In genomic region chr2:48312126-48312525, GRCh38 we compare ENCODE assay signal across 14 cellular contexts. TPM values are rescaled to one million over a fixed set of nuclear protein-coding genes. Genes with fewer than 3 reads are reported as not detected.
DNase-seq lines count a peak whose midpoint lies in the region; ATAC-seq and TF ChIP-seq lines count a peak whose summit lies in the region.
"Had no signal": no experiment of that assay in that cellular context is flagged by ENCODE, and none has a peak within 500 bp of the region (broad histone marks: within the 10 kb centered on the region; RNA-seq: fewer than 3 reads in every experiment).

No MANE protein-coding gene starts in this region.

- no peak overlapping the region for H3K27ac Mint-ChIP-seq in T-helper 2 cell treated with Interferon-gamma antibody and Interleukin-4, amounts not matched to agents 5 μg/mL and 100 μg/mL, for 36 hours

- H4K20me1 ChIP-seq in PC-3 (ENCODE audit: low read length): no peaks in the 10 kb centered on the region

- no peak for DNase-seq in T-helper 2 cell treated with Interferon-gamma antibody and Interleukin-4, amounts not matched to agents 5 μg/mL and 100 μg/mL, for 36 hours (ENCODE audit: low spot score)
- DNase-seq in T-helper 2 cell: no peak
- DNase-seq in PC-3: peak; percentile 96
- DNase-seq in epithelial cell of prostate (ENCODE audit: low read depth, low spot score): peak; percentile 94
- DNase-seq in pons (ENCODE audit: low spot score): peak; percentile 5
- DNase-seq in ovary: no peak
- DNase-seq in cortex of kidney (lab: John Stamatoyannopoulos, UW): no peak
- DNase-seq: activated CD4-positive, alpha-beta T cell treated with anti-CD3 and anti-CD28 coated beads for 48 hours; activated gamma-delta T cell; central memory CD4-positive, alpha-beta T cell; NCI-H1048; stimulated activated CD4-positive, alpha-beta T cell treated with anti-CD3 and anti-CD28 coated beads, Interleukin-15, amount 100 ng/mL, for 24 hours had no signal

- BruUV-seq in PC-3 (replicated peaks; lab: Mats Ljungman, UMichigan): no TSS peak

- no peaks in the 10 kb centered on the region for H3K9me2 ChIP-seq in PC-3 (replicated peaks; ENCODE audit: low read length)

- H3K4me3 Mint-ChIP-seq in T-helper 2 cell treated with Interferon-gamma antibody and Interleukin-4, amounts not matched to agents 5 μg/mL and 100 μg/mL, for 36 hours: peak overlapping the region; percentile 18
- H3K4me3 Mint-ChIP-seq: memory B cell had no signal

- H3K27me3 ChIP-seq in PC-3 (ENCODE audit: low read length) (no peaks in the 10 kb centered on the region), ovary (no peaks in the 10 kb centered on the region)

- no peaks in the 10 kb centered on the region for H3K27me3 Mint-ChIP-seq in T-helper 2 cell treated with Interferon-gamma antibody and Interleukin-4, amounts not matched to agents 5 μg/mL and 100 μg/mL, for 36 hours (ENCODE audit: low read depth)
- H3K27me3 Mint-ChIP-seq: memory B cell had no signal

- H3K79me2 ChIP-seq in PC-3 (ENCODE audit: low read length): peaks cover 24% of the 10 kb centered on the region

- H3K27ac ChIP-seq in PC-3 (ENCODE audit: low read length) (peak overlapping the region; percentile 78), epithelial cell of prostate (peak overlapping the region; percentile 96), ovary (no peak overlapping the region)

- H3K9me3 Mint-ChIP-seq in T-helper 2 cell treated with Interferon-gamma antibody and Interleukin-4, amounts not matched to agents 5 μg/mL and 100 μg/mL, for 36 hours: peaks cover 20% of the 10 kb centered on the region

- H3K4me1 Mint-ChIP-seq in T-helper 2 cell treated with Interferon-gamma antibody and Interleukin-4, amounts not matched to agents 5 μg/mL and 100 μg/mL, for 36 hours (ENCODE audit: low read depth): peaks cover 24% of the 10 kb centered on the region

- TF ChIP-seq POLR2A in ovary (IDR thresholded peaks at IDR 0.05): no peak

- H2AFZ ChIP-seq in PC-3 (ENCODE audit: low read length): no peak overlapping the region

- H3K4me1 ChIP-seq in PC-3 (ENCODE audit: insufficient read depth, low read length) (peaks cover 29% of the 10 kb centered on the region), ovary (ENCODE audit: insufficient read depth) (no peaks in the 10 kb centered on the region)

- POLR2A ChIA-PET in PC-3 (lab: Charles Lee; ENCODE audit: unreplicated experiment): no interaction called here

- TF ChIP-seq CTCF in PC-3 (conservative IDR thresholded peaks at IDR 0.05; ENCODE audit: low read depth, low read length): no peak
- TF ChIP-seq CTCF in ovary (IDR thresholded peaks at IDR 0.05): no peak

- WGBS in ovary, 3 donors: 83 to 88% (median 85%) methylated on average over 2 of the region's 2 CpGs

- ATAC-seq in PC-3 (no peak), GM18502 (IDR thresholded peaks at IDR 0.05; ENCODE audit: poor library complexity, unreplicated experiment) (no peak)

- H3K4me3 ChIP-seq in PC-3 (ENCODE audit: low read length) (no peak overlapping the region), ovary (no peak overlapping the region)

- no peaks in the 10 kb centered on the region for H3K9me3 ChIP-seq in PC-3 (ENCODE audit: low read length)
- no peaks in the 10 kb centered on the region for H3K9me3 ChIP-seq in ovary

- H3K36me3 ChIP-seq in PC-3 (ENCODE audit: low read depth, low read length): no peaks in the 10 kb centered on the region
- no peaks in the 10 kb centered on the region for H3K36me3 ChIP-seq in ovary

- no peak overlapping the region for H3K9ac ChIP-seq in PC-3 (ENCODE audit: low read length)

- peaks cover 13% of the 10 kb centered on the region for H3F3A ChIP-seq in PC-3 (ENCODE audit: low read length, unreplicated experiment)

- peaks cover 33% of the 10 kb centered on the region for H3K36me3 Mint-ChIP-seq in T-helper 2 cell treated with Interferon-gamma antibody and Interleukin-4, amounts not matched to agents 5 μg/mL and 100 μg/mL, for 36 hours (ENCODE audit: low read depth)

- TF ChIP-seq EP300 in ovary (IDR thresholded peaks at IDR 0.05): no peak

- intact Hi-C loops in PC-3 (cut with micrococcal nuclease): loop anchor here (1.0 kb wide), 1 partner anchor 198 kb away; no protein-coding TSS in a partner anchor
- intact Hi-C loops in ovary (cut with DNase I): no loop called here

- H3K4me2 ChIP-seq in PC-3 (ENCODE audit: low read length): peak overlapping the region; percentile 23

- CTCF ChIA-PET in PC-3 (lab: Charles Lee): interaction anchor here (0.6 kb wide), 1 partner anchor 198 kb away, joined by 3 read pairs; no protein-coding TSS in a partner anchor

RNA-seq across cellular contexts. Expression of gene FOXN2, which starts 2.4 kb away (rescaled TPM):
- total RNA-seq in PC-3 (2014; rRNA removed) (10.5 and 12.1 TPM in 2 replicates), ovary (10 to 100 TPM in 6 of 7 donors, 1 to 10 TPM in 1; 9.9 to 13.9 (median 12.5) TPM)
- 1 to 10 TPM; 3.3 to 6.9 TPM for polyA plus RNA-seq in ovary

Comparison
In these comparisons a context has a peak if more than half of its experiments do, and no peak if none do; other contexts are left out.
1. DNase-seq: peak in PC-3 (single experiment), epithelial cell of prostate (single experiment) and pons (single experiment); none in T-helper 2 cell treated with Interferon-gamma antibody and Interleukin-4, amounts not matched to agents 5 μg/mL and 100 μg/mL, for 36 hours (single experiment), T-helper 2 cell (0 of 5), ovary (0 of 5) and cortex of kidney (single experiment).
2. H3K27ac ChIP-seq: peak in PC-3 (single experiment) and epithelial cell of prostate (single experiment); none in ovary (0 of 2).